29 cellular contexts compared by ENCODE assay signal in the genomic region with DNA sequence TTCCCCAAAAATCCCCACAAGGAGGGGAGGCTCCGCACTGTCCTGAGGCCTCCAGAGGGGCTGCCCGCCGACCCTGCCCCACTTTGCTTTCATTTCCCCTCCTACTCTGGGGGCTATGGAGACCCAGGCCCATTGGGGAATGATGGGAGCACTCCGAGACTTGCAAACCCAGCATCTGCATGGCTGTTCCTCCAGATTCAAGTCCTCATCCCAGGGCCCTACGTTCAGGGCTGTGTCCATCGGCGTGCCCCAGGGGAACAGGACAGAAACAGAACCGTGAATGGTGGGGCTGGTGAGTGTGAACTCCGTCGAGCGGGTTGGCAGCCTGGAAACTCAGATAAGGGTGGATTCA.
"Had no signal": no experiment of that assay in that cellular context is flagged by ENCODE, and none has a peak within 500 bp of the region (broad histone marks: within the 10 kb centered on the region; RNA-seq: fewer than 3 reads in every experiment).

No MANE protein-coding gene starts in this region.

- FAIRE-seq: astrocyte, bronchial epithelial cell, frontal cortex, TTC549 had no signal

- ATAC-seq: activated T-cell treated with anti-CD3 and anti-CD28 coated beads, Interleukin-2, amount 50 U/mL, for 72 hours; esophagus mucosa; WTC11 had no signal

- H3K27ac ChIP-seq: brain microvascular endothelial cell, coronary artery, dorsolateral prefrontal cortex, VCaP had no signal

- H3K27me3 ChIP-seq: brain microvascular endothelial cell, dorsolateral prefrontal cortex had no signal

- H3K4me3 ChIP-seq: coronary artery, dorsolateral prefrontal cortex had no signal

- DNase-seq: activated CD4-positive, alpha-beta memory T cell treated with anti-CD3 and anti-CD28 coated beads, Interleukin-2, amount 10 ng/mL, durations not matched to agents 7 days and 5 days; activated CD4-positive, alpha-beta T cell treated with anti-CD3 and anti-CD28 coated beads for 1 hour; activated CD4-positive, alpha-beta T cell treated with anti-CD3 and anti-CD28 coated beads for 4 hours; activated CD4-positive, alpha-beta T cell treated with anti-CD3 and anti-CD28 coated beads, Interleukin-2, amount 10 ng/mL, durations not matched to agents 7 days and 5 days; activated CD4-positive, alpha-beta T cell treated with anti-CD3 and anti-CD28 coated beads, Interleukin-2, amount 50 U/mL, for 4 hours; activated CD8-positive, alpha-beta memory T cell treated with anti-CD3 and anti-CD28 coated beads, Interleukin-2, amount 50 U/mL, for 48 hours; activated effector memory CD4-positive, alpha-beta T cell treated with Interleukin-2 at 50 U/mL for 16 hours; activated gamma-delta T cell treated with Interleukin-2 at 50 U/mL for 16 hours; activated naive CD4-positive, alpha-beta T cell treated with anti-CD3 and anti-CD28 coated beads, Interleukin-2, amount 50 U/mL, for 16 hours; activated naive CD4-positive, alpha-beta T cell treated with Interleukin-2 at 50 U/mL for 16 hours; activated T-cell treated with anti-CD3 and anti-CD28 coated beads for 4 hours; activated T-cell treated with anti-CD3 and anti-CD28 coated beads, Interleukin-2, amount 50 U/mL, for 24 hours; activated T-cell treated with anti-CD3 and anti-CD28 coated beads, Interleukin-2, amount 50 U/mL, for 72 hours; amniotic stem cell; anterior cingulate cortex; brain microvascular endothelial cell; dorsolateral prefrontal cortex; effector memory CD4-positive, alpha-beta T cell; endodermal cell; foreskin fibroblast; T-helper 2 cell had no signal

- H3K36me3 ChIP-seq: brain microvascular endothelial cell had no signal
